Comparison of ENCODE assay signal across 8 cellular contexts in the genomic region with DNA sequence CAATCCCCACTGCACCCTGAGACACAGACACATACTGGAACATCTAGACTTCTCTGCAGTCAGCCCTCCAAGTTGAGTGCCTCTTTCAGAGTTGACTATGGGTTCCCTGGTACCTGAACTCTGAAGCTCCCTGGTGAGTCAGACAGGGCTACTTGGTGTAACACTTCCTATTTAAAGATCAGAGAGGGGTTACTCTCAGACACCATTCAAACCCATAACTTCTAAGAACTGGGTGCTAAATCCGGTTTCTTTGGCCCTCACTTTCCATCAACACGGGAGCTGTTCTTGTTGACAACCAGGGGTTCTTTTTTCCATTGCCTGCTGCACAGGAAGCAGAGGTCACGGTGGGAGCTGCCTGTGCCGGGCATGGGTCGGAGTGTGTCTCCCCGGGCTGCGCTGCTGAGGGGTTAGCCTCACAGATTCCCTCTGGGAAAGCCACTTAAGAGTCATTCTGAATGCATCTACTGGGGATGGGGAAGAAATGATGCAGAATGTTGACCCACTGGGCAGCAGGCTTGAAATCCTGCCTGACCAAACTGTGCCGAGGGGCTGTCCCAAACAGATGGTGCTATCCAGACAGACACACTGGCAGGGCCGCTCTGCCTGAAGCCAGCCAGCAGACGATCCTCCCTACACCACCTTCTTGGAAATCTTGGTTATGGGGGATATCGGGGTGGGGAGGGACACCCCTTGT.
DNase-seq lines count a peak whose midpoint lies in the region; ATAC-seq and TF ChIP-seq lines count a peak whose summit lies in the region.

No MANE protein-coding gene starts in this region.

- TF ChIP-seq CTCF in coronary artery (IDR thresholded peaks at IDR 0.05), result no peak

- ATAC-seq in GM19395 (IDR thresholded peaks at IDR 0.05; ENCODE audit: unreplicated experiment) (peak; percentile 58), HG03469 (IDR thresholded peaks at IDR 0.05; ENCODE audit: unreplicated experiment) (no peak), GM19324 (IDR thresholded peaks at IDR 0.05; ENCODE audit: low FRiP score, unreplicated experiment) (no peak)

- DNase-seq in activated CD4-positive, alpha-beta T cell treated with anti-CD3 and anti-CD28 coated beads for 24 hours (ENCODE audit: low read depth in 2 of 2), result peak; percentile 30
- peak; percentile 15 for DNase-seq in effector CD4-positive, alpha-beta T cell
- peak; percentile 28 to 47 (median 35) for DNase-seq in stimulated activated CD4-positive, alpha-beta T cell treated with anti-CD3 and anti-CD28 coated beads, TNF-alpha, amount 100 ng/mL, for 24 hours (ENCODE audit: low read depth in 3 of 3)
- DNase-seq in coronary artery (ENCODE audit: low spot score), result no peak
- no peak for DNase-seq in cerebellar nuclear complex (lab: John Stamatoyannopoulos, UW)

- no peak overlapping the region for H3K27ac ChIP-seq in coronary artery

- no peak overlapping the region for H3K4me3 ChIP-seq in coronary artery

Comparison
In these comparisons a context has a peak if more than half of its experiments do, and no peak if none do; other contexts are left out.
1. DNase-seq: peak in activated CD4-positive, alpha-beta T cell treated with anti-CD3 and anti-CD28 coated beads for 24 hours (2 of 2), effector CD4-positive, alpha-beta T cell (single experiment) and stimulated activated CD4-positive, alpha-beta T cell treated with anti-CD3 and anti-CD28 coated beads, TNF-alpha, amount 100 ng/mL, for 24 hours (3 of 3); none in coronary artery (single experiment) and cerebellar nuclear complex (0 of 2).